In the genomic region with DNA sequence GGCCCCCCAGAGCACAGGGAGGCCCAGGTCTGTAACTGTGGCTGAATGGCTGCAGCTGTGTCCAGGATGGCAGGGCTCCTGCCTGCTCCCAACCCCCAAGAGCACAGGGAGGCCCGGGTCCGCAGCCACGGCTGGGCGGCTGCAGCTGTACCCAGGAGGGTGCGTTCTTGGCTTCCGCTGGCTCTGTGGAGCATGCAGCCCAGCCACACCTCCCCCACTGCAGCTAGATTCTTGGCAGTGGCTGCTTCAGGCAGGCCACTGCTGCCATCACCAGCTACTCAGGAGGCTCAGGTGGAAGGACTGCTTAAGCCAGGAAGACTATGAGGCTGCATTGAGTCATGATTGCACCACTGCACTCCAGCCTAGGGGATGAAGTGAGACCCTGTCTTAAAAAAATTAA, we compare ENCODE assay signal across 13 cellular contexts. TPM values are rescaled to one million over a fixed set of nuclear protein-coding genes. Genes with fewer than 3 reads are reported as not detected.
DNase-seq lines count a peak whose midpoint lies in the region; ATAC-seq, FAIRE-seq and TF ChIP-seq lines count a peak whose summit lies in the region.
"Had no signal": no experiment of that assay in that cellular context is flagged by ENCODE, and none has a peak within 500 bp of the region (broad histone marks: within the 10 kb centered on the region; RNA-seq: fewer than 3 reads in every experiment).

No MANE protein-coding gene starts in this region.

- ATAC-seq in GM18502 (IDR thresholded peaks at IDR 0.05; ENCODE audit: poor library complexity, unreplicated experiment) (peak; percentile 52), HG02798 (IDR thresholded peaks at IDR 0.05; ENCODE audit: poor library complexity, unreplicated experiment) (peak; percentile 39), memory B cell (ENCODE audit: low read depth) (peak; percentile 58)
- ATAC-seq in activated CD8-positive, alpha-beta T cell treated with anti-CD3 and anti-CD28 coated beads, Interleukin-2, amount 10 ng/mL, durations not matched to agents 7 days and 5 days = no peak

- no peak for TF ChIP-seq CTCF in coronary artery (IDR thresholded peaks at IDR 0.05)

- POLR2A ChIA-PET in activated CD8-positive, alpha-beta T cell treated with anti-CD3 and anti-CD28 coated beads, Interleukin-2, amount 10 ng/mL, durations not matched to agents 7 days and 5 days (lab: Charles Lee) = no interaction called here

- DNase-seq in SHP77 treated with DMSO at 0.1 percent for 48 hours (lab: John Stamatoyannopoulos, UW) = peak; percentile 76
- no peak for DNase-seq in memory B cell (ENCODE audit: low spot score in 2 of 2)
- DNase-seq in coronary artery (ENCODE audit: low spot score) = no peak
- DNase-seq in H54 (ENCODE audit: insufficient read length, low spot score) = no peak
- no peak for DNase-seq in activated CD8-positive, alpha-beta T cell treated with anti-CD3 and anti-CD28 coated beads, Interleukin-2, amount 10 ng/mL, durations not matched to agents 7 days and 5 days
- DNase-seq in central memory CD4-positive, alpha-beta T cell = no peak
- DNase-seq: activated CD8-positive, alpha-beta memory T cell treated with anti-CD3 and anti-CD28 coated beads for 24 hours; DND-41; stimulated activated CD8-positive, alpha-beta memory T cell treated with anti-CD3 and anti-CD28 coated beads, Interleukin-4, amount 100 ng/mL, for 48 hours had no signal

- no peak for TF ChIP-seq POLR2A in H54 (IDR thresholded peaks at IDR 0.05; ENCODE audit: low read depth, low read length)

- peaks cover 19% of the 10 kb centered on the region for H3K4me1 Mint-ChIP-seq in memory B cell
- peaks cover 20% of the 10 kb centered on the region for H3K4me1 Mint-ChIP-seq in activated CD8-positive, alpha-beta T cell treated with anti-CD3 and anti-CD28 coated beads, Interleukin-2, amount 10 ng/mL, durations not matched to agents 7 days and 5 days (ENCODE audit: low read depth)

- H3K27me3 Mint-ChIP-seq in memory B cell = no peaks in the 10 kb centered on the region
- peaks cover 5% of the 10 kb centered on the region for H3K27me3 Mint-ChIP-seq in activated CD8-positive, alpha-beta T cell treated with anti-CD3 and anti-CD28 coated beads, Interleukin-2, amount 10 ng/mL, durations not matched to agents 7 days and 5 days (ENCODE audit: low read depth)
- H3K27me3 Mint-ChIP-seq: progenitor cell of endocrine pancreas had no signal

- H3K36me3 Mint-ChIP-seq in memory B cell = no peaks in the 10 kb centered on the region
- no peaks in the 10 kb centered on the region for H3K36me3 Mint-ChIP-seq in activated CD8-positive, alpha-beta T cell treated with anti-CD3 and anti-CD28 coated beads, Interleukin-2, amount 10 ng/mL, durations not matched to agents 7 days and 5 days (ENCODE audit: low read depth)

- no peak overlapping the region for H3K4me3 ChIP-seq in coronary artery
- H3K4me3 ChIP-seq: PC-9 had no signal

- H3K27ac Mint-ChIP-seq in memory B cell = no peak overlapping the region
- no peak overlapping the region for H3K27ac Mint-ChIP-seq in activated CD8-positive, alpha-beta T cell treated with anti-CD3 and anti-CD28 coated beads, Interleukin-2, amount 10 ng/mL, durations not matched to agents 7 days and 5 days
- H3K27ac Mint-ChIP-seq: progenitor cell of endocrine pancreas had no signal

- CTCF ChIA-PET in activated CD8-positive, alpha-beta T cell treated with anti-CD3 and anti-CD28 coated beads, Interleukin-2, amount 10 ng/mL, durations not matched to agents 7 days and 5 days (lab: Charles Lee) = no interaction called here

- no peak overlapping the region for H3K27ac ChIP-seq in coronary artery
- H3K27ac ChIP-seq: PC-9 had no signal

- H3K9me3 Mint-ChIP-seq in memory B cell = no peaks in the 10 kb centered on the region
- H3K9me3 Mint-ChIP-seq in activated CD8-positive, alpha-beta T cell treated with anti-CD3 and anti-CD28 coated beads, Interleukin-2, amount 10 ng/mL, durations not matched to agents 7 days and 5 days (ENCODE audit: insufficient read depth) = no peaks in the 10 kb centered on the region

- no peak for FAIRE-seq in H54 (lab: Jason Lieb, UNC)

- no peak overlapping the region for H3K4me3 Mint-ChIP-seq in memory B cell
- no peak overlapping the region for H3K4me3 Mint-ChIP-seq in activated CD8-positive, alpha-beta T cell treated with anti-CD3 and anti-CD28 coated beads, Interleukin-2, amount 10 ng/mL, durations not matched to agents 7 days and 5 days

RNA-seq across cellular contexts. Expression of gene C7orf25, which starts 27.9 kb away (rescaled TPM):
- total RNA-seq in activated CD8-positive, alpha-beta T cell treated with anti-CD3 and anti-CD28 coated beads, Interleukin-2, amount 10 ng/mL, durations not matched to agents 7 days and 5 days = 1 to 10 TPM; 6.0 to 7.2 TPM

RNA-seq across cellular contexts. Expression of gene PSMA2, which starts 48.0 kb away (rescaled TPM):
- 100 to 1,000 TPM; 131 to 154 TPM for total RNA-seq in activated CD8-positive, alpha-beta T cell treated with anti-CD3 and anti-CD28 coated beads, Interleukin-2, amount 10 ng/mL, durations not matched to agents 7 days and 5 days

RNA-seq across cellular contexts. Expression of gene MRPL32, which starts 48.2 kb away (rescaled TPM):
- total RNA-seq in activated CD8-positive, alpha-beta T cell treated with anti-CD3 and anti-CD28 coated beads, Interleukin-2, amount 10 ng/mL, durations not matched to agents 7 days and 5 days = 10 to 100 TPM; 38.7 to 41.6 TPM
